ENCODE assay signal across 9 cellular contexts in genomic region chr7:127650842-127651555, GRCh38. TPM values are rescaled to one million over a fixed set of nuclear protein-coding genes. Genes with fewer than 3 reads are reported as not detected.
DNase-seq lines count a peak whose midpoint lies in the region; ATAC-seq and TF ChIP-seq lines count a peak whose summit lies in the region.
"Had no signal": no experiment of that assay in that cellular context is flagged by ENCODE, and none has a peak within 500 bp of the region (broad histone marks: within the 10 kb centered on the region; RNA-seq: fewer than 3 reads in every experiment).

No MANE protein-coding gene starts in this region.

- peaks cover 27% of the 10 kb centered on the region for H3K4me1 ChIP-seq in PC-9 (replicated peaks; ENCODE audit: insufficient read depth)
- no peaks in the 10 kb centered on the region for H3K4me1 ChIP-seq in colonic mucosa
- H3K4me1 ChIP-seq in vagina: peaks cover 42% of the 10 kb centered on the region

- CTCF ChIA-PET in PC-9 (lab: Charles Lee): no interaction called here

- H3K4me2 ChIP-seq in PC-9: peak overlapping the region; percentile 90

- peak overlapping the region; percentile 61 to 87 for H3K9ac ChIP-seq in colonic mucosa (ENCODE audit: low read depth in 2 of 2, low read length in 2 of 2)

- no peaks in the 10 kb centered on the region for H3K9me2 ChIP-seq in PC-9 (ENCODE audit: insufficient read depth)

- BruUV-seq in PC-9 (replicated peaks; lab: Mats Ljungman, UMichigan): TSS peak; percentile 98

- H3K4me3 Mint-ChIP-seq in natural killer cell (peak overlapping the region; percentile 99), memory B cell (peak overlapping the region; percentile 99)
- H3K4me3 Mint-ChIP-seq in natural killer cell treated with Interleukin-12 subunit alpha and Interleukin-12 subunit beta and Interleukin-15 and Interleukin-18, amount 100 ng/mL, for 72 hours: no peak overlapping the region

- H3K9me3 Mint-ChIP-seq in natural killer cell (no peaks in the 10 kb centered on the region), memory B cell (no peaks in the 10 kb centered on the region)
- H3K9me3 Mint-ChIP-seq in natural killer cell treated with Interleukin-12 subunit alpha and Interleukin-12 subunit beta and Interleukin-15 and Interleukin-18, amount 100 ng/mL, for 72 hours: no peaks in the 10 kb centered on the region

- TF ChIP-seq CTCF in natural killer cell (IDR thresholded peaks at IDR 0.05) (no peak), PC-9 (conservative IDR thresholded peaks at IDR 0.05) (no peak), colonic mucosa (IDR thresholded peaks at IDR 0.05) (no peak), vagina (IDR thresholded peaks at IDR 0.05) (no peak)

- H3K4me3 ChIP-seq in PC-9 (peak overlapping the region; percentile 86), colonic mucosa (peak overlapping the region; percentile 44), vagina (peak overlapping the region; percentile 90)

- H4K20me1 ChIP-seq in PC-9 (ENCODE audit: insufficient read depth): peaks cover 24% of the 10 kb centered on the region

- H3K36me3 ChIP-seq in PC-9 (ENCODE audit: low read depth): peaks cover 12% of the 10 kb centered on the region
- no peaks in the 10 kb centered on the region for H3K36me3 ChIP-seq in colonic mucosa
- H3K36me3 ChIP-seq in vagina: no peaks in the 10 kb centered on the region

- H3K27me3 Mint-ChIP-seq in natural killer cell (ENCODE audit: low read depth in 2 of 2) (peaks cover 0 to 10% of the 10 kb centered on the region in 2 donors), memory B cell (no peaks in the 10 kb centered on the region)
- H3K27me3 Mint-ChIP-seq in natural killer cell treated with Interleukin-12 subunit alpha and Interleukin-12 subunit beta and Interleukin-15 and Interleukin-18, amount 100 ng/mL, for 72 hours: peaks cover 0 to 2% of the 10 kb centered on the region in 2 donors

- no peak for TF ChIP-seq POLR2A in vagina (IDR thresholded peaks at IDR 0.05)

- H3K27ac ChIP-seq in PC-9 (peak overlapping the region; percentile 90), colonic mucosa (peak overlapping the region; percentile 78), vagina (peak overlapping the region; percentile 90)

- peaks cover 45 to 52% of the 10 kb centered on the region in 2 donors for H3K4me1 Mint-ChIP-seq in natural killer cell
- H3K4me1 Mint-ChIP-seq in natural killer cell treated with Interleukin-12 subunit alpha and Interleukin-12 subunit beta and Interleukin-15 and Interleukin-18, amount 100 ng/mL, for 72 hours (ENCODE audit: low read depth in 2 of 2): peaks cover 37 to 41% of the 10 kb centered on the region in 2 donors
- peaks cover 38% of the 10 kb centered on the region for H3K4me1 Mint-ChIP-seq in memory B cell

- POLR2A ChIA-PET in PC-9 (lab: Charles Lee; ENCODE audit: unreplicated experiment): no interaction called here

- no peaks in the 10 kb centered on the region; the same call in 1 of the 2 replicates for H3F3A ChIP-seq in PC-9 (ENCODE audit: insufficient read depth, low read depth)

- no peak for DNase-seq in natural killer cell
- DNase-seq in natural killer cell treated with Interleukin-12 subunit alpha and Interleukin-12 subunit beta and Interleukin-15 and Interleukin-18, amount 100 ng/mL, for 72 hours (ENCODE audit: low spot score): no peak
- no peak for DNase-seq in PC-9
- DNase-seq in colonic mucosa: no peak
- peak in 1 of 2 donors; percentile 13 for DNase-seq in memory B cell (ENCODE audit: low spot score in 2 of 2)
- no peak for DNase-seq in vagina (ENCODE audit: extremely low spot score in 2 of 2)
- DNase-seq in RKO (ENCODE audit: low spot score): no peak
- no peak for DNase-seq in NCI-H146 treated with DMSO at 0.1 percent for 48 hours (lab: John Stamatoyannopoulos, UW; ENCODE audit: unreplicated experiment)

- H3K9me3 ChIP-seq in PC-9 (ENCODE audit: insufficient read depth, low read depth) (no peaks in the 10 kb centered on the region), colonic mucosa (no peaks in the 10 kb centered on the region), vagina (no peaks in the 10 kb centered on the region)

- ATAC-seq in natural killer cell (no peak), memory B cell (ENCODE audit: low read depth) (peak; percentile 11)
- ATAC-seq in natural killer cell treated with Interleukin-12 subunit alpha and Interleukin-12 subunit beta and Interleukin-15 and Interleukin-18, amount 100 ng/mL, for 72 hours: no peak

- H3K27ac Mint-ChIP-seq in natural killer cell (no peak overlapping the region), memory B cell (no peak overlapping the region)
- H3K27ac Mint-ChIP-seq in natural killer cell treated with Interleukin-12 subunit alpha and Interleukin-12 subunit beta and Interleukin-15 and Interleukin-18, amount 100 ng/mL, for 72 hours: no peak overlapping the region

- H2AFZ ChIP-seq in PC-9: peak overlapping the region; percentile 96

- H3K36me3 Mint-ChIP-seq in natural killer cell (no peaks in the 10 kb centered on the region), memory B cell (no peaks in the 10 kb centered on the region)
- H3K36me3 Mint-ChIP-seq in natural killer cell treated with Interleukin-12 subunit alpha and Interleukin-12 subunit beta and Interleukin-15 and Interleukin-18, amount 100 ng/mL, for 72 hours: peaks cover 26% of the 10 kb centered on the region

- peaks cover 40% of the 10 kb centered on the region for H3K79me2 ChIP-seq in PC-9 (ENCODE audit: low read depth)

- H3K27me3 ChIP-seq in PC-9 (ENCODE audit: insufficient read depth, low read depth) (no peaks in the 10 kb centered on the region), colonic mucosa (no peaks in the 10 kb centered on the region), vagina (no peaks in the 10 kb centered on the region)

- intact Hi-C loops in natural killer cell (cut with micrococcal nuclease) (loop anchor here (1.0 kb wide), 1 partner anchor 66 kb away; the partner anchor contains the start of gene GCC1), PC-9 (cut with micrococcal nuclease; ENCODE audit: unreplicated experiment) (loop anchor here (1.0 to 5.0 kb wide), 2 partner anchors 66 to 259 kb away; partner anchors contain the start of genes GCC1 and ZNF800), colonic mucosa (cut with DNase I) (loop anchor here (5.0 kb wide), 1 partner anchor 59 kb away; the partner anchor contains the start of gene FSCN3), vagina (cut with DNase I) (loop anchor here (5.0 kb wide), 1 partner anchor 64 kb away; the partner anchor contains the start of genes ARF5 and GCC1)

RNA-seq across cellular contexts. Expression of gene SND1, which starts 1.0 kb away (rescaled TPM):
- total RNA-seq in natural killer cell (100 to 1,000 TPM; 149 to 188 (median 149) TPM), PC-9 (2021) (219 and 273 TPM in 2 replicates), colonic mucosa (100 to 1,000 TPM; 134 to 163 TPM), vagina (85.9 TPM)
- total RNA-seq in natural killer cell treated with Interleukin-12 subunit alpha and Interleukin-12 subunit beta and Interleukin-15 and Interleukin-18, amount 100 ng/mL, for 72 hours: 100 to 1,000 TPM; 311 to 347 TPM

RNA-seq across cellular contexts. Expression of gene PAX4, which starts 33.1 kb away (rescaled TPM):
- total RNA-seq in natural killer cell: not detected
- not detected for total RNA-seq in natural killer cell treated with Interleukin-12 subunit alpha and Interleukin-12 subunit beta and Interleukin-15 and Interleukin-18, amount 100 ng/mL, for 72 hours
- total RNA-seq in PC-9 (2021): not detected in 2 replicates
- under 1 TPM; 0.67 to 0.88 TPM for total RNA-seq in colonic mucosa
- not detected for total RNA-seq in vagina
- total RNA-seq: dermis microvascular lymphatic vessel endothelial cell had no signal

RNA-seq across cellular contexts. Expression of gene FSCN3, which starts 57.5 kb away (rescaled TPM):
- total RNA-seq in natural killer cell (1 to 10 TPM; 2.5 to 5.3 (median 3.8) TPM), PC-9 (2021) (1.3 and 1.4 TPM in 2 replicates), colonic mucosa (1 to 10 TPM in 1 of 2 donors, not detected in 1; 1.3 TPM), vagina (1.7 TPM)
- total RNA-seq in natural killer cell treated with Interleukin-12 subunit alpha and Interleukin-12 subunit beta and Interleukin-15 and Interleukin-18, amount 100 ng/mL, for 72 hours: 1 to 10 TPM in 1 of 2 donors, under 1 TPM in 1; 0.39 to 1.4 TPM
